ENCODE assay signal across 2 cellular contexts in the genomic region with DNA sequence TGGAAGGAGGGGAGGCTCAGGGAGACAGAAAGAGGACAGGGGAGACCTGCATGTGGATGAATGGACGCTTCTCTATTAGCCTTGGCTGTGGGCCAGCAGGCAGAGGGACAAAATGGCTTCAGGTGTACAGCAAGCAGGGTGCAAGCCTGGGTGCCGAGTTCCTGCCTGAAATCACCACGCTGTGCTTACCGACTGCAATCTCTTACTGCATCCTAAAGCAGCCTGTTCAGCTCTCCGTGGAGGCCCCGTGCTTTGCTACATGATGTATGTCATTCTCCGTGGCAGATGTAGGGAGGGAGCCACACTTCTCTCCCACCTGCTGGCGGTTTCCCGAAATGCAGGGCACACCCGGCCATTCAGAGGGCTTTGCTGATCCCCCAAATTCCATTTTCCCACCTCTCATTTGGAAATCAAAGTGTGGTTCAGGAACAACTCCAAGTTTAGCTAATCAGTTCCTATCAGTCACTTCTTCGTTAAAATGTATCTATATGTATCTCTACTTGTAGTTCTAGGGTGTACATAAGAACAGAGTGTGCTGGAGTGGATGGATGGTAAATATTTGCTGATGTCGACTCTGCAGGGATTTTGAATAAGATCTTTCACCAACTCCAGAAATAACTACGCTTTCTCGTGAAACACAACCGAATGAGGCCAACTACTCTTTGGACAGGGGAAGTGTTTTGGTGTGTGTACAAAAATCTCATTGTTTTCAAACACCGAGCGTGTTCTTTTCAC.
TF ChIP-seq lines count a peak whose summit lies in the region.

No MANE protein-coding gene starts in this region.

TF ChIP-seq in SK-N-SH, 30 proteins besides CTCF, POLR2A, EP300 and RAD21 (continued from another document):
- TF ChIP-seq RFX5 (IDR thresholded peaks at IDR 0.05; ENCODE audit: low read length) (no peak), FOXM1 (IDR thresholded peaks at IDR 0.05; ENCODE audit: low read depth) (no peak), MAX (IDR thresholded peaks at IDR 0.05; ENCODE audit: low read depth) (no peak), MEF2A (IDR thresholded peaks at IDR 0.05; ENCODE audit: borderline replicate concordance, low read depth) (no peak), PBX3 (IDR thresholded peaks at IDR 0.05) (no peak), IRF3 (IDR thresholded peaks at IDR 0.05; ENCODE audit: low read depth, low read length) (no peak), POLR2AphosphoS5 (IDR thresholded peaks at IDR 0.05; ENCODE audit: low read depth, low read length) (no peak), USF2 (IDR thresholded peaks at IDR 0.05; ENCODE audit: borderline replicate concordance, low read depth, low read length) (no peak), FOXJ3 (CRISPR knock-in tag; IDR thresholded peaks at IDR 0.05) (no peak), TCF12 (IDR thresholded peaks at IDR 0.05) (no peak)
- TF ChIP-seq, protein P1, sequence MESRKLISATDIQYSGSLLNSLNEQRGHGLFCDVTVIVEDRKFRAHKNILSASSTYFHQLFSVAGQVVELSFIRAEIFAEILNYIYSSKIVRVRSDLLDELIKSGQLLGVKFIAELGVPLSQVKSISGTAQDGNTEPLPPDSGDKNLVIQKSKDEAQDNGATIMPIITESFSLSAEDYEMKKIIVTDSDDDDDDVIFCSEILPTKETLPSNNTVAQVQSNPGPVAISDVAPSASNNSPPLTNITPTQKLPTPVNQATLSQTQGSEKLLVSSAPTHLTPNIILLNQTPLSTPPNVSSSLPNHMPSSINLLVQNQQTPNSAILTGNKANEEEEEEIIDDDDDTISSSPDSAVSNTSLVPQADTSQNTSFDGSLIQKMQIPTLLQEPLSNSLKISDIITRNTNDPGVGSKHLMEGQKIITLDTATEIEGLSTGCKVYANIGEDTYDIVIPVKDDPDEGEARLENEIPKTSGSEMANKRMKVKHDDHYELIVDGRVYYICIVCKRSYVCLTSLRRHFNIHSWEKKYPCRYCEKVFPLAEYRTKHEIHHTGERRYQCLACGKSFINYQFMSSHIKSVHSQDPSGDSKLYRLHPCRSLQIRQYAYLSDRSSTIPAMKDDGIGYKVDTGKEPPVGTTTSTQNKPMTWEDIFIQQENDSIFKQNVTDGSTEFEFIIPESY (IDR thresholded peaks at IDR 0.05; ENCODE audit: borderline replicate concordance, low read depth) = no peak

TF ChIP-seq in SK-N-SH treated with all-trans-retinoic acid at 6 μM for 48 hours, 23 proteins besides CTCF, POLR2A, EP300 and RAD21 (continued from another document):
- no peak for TF ChIP-seq PATZ1 (CRISPR knock-in tag; IDR thresholded peaks at IDR 0.05; ENCODE audit: borderline replicate concordance)
- no peak for TF ChIP-seq TCF4 (CRISPR knock-in tag; IDR thresholded peaks at IDR 0.05; ENCODE audit: borderline replicate concordance)
- no peak for TF ChIP-seq ZFP3 (CRISPR knock-in tag; IDR thresholded peaks at IDR 0.05)
- no peak for TF ChIP-seq TOX (CRISPR knock-in tag; IDR thresholded peaks at IDR 0.05; ENCODE audit: borderline replicate concordance)
- no peak for TF ChIP-seq RARB (CRISPR knock-in tag; IDR thresholded peaks at IDR 0.05)
- TF ChIP-seq, protein P2, sequence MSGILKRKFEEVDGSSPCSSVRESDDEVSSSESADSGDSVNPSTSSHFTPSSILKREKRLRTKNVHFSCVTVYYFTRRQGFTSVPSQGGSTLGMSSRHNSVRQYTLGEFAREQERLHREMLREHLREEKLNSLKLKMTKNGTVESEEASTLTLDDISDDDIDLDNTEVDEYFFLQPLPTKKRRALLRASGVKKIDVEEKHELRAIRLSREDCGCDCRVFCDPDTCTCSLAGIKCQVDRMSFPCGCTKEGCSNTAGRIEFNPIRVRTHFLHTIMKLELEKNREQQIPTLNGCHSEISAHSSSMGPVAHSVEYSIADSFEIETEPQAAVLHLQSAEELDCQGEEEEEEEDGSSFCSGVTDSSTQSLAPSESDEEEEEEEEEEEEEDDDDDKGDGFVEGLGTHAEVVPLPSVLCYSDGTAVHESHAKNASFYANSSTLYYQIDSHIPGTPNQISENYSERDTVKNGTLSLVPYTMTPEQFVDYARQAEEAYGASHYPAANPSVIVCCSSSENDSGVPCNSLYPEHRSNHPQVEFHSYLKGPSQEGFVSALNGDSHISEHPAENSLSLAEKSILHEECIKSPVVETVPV (CRISPR knock-in tag; IDR thresholded peaks at IDR 0.05) = no peak
- no peak for TF ChIP-seq ESRRG (CRISPR knock-in tag; IDR thresholded peaks at IDR 0.05)
- TF ChIP-seq OSR1 (CRISPR knock-in tag; IDR thresholded peaks at IDR 0.05) = no peak
- TF ChIP-seq ZNF565 (CRISPR knock-in tag; conservative IDR thresholded peaks at IDR 0.05; ENCODE audit: low read depth) = no peak
- no peak for TF ChIP-seq CSDC2 (CRISPR knock-in tag; IDR thresholded peaks at IDR 0.05)
- TF ChIP-seq ZFP30 (CRISPR knock-in tag; IDR thresholded peaks at IDR 0.05) = no peak
- no peak for TF ChIP-seq TSHZ2 (CRISPR knock-in tag; IDR thresholded peaks at IDR 0.05)
- TF ChIP-seq, protein P3, sequence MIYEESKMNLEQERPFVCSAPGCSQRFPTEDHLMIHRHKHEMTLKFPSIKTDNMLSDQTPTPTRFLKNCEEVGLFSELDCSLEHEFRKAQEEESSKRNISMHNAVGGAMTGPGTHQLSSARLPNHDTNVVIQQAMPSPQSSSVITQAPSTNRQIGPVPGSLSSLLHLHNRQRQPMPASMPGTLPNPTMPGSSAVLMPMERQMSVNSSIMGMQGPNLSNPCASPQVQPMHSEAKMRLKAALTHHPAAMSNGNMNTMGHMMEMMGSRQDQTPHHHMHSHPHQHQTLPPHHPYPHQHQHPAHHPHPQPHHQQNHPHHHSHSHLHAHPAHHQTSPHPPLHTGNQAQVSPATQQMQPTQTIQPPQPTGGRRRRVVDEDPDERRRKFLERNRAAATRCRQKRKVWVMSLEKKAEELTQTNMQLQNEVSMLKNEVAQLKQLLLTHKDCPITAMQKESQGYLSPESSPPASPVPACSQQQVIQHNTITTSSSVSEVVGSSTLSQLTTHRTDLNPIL (CRISPR knock-in tag; IDR thresholded peaks at IDR 0.05; ENCODE audit: low read depth) = no peak
